Comparison of ENCODE assay signal across 1 cellular context in the genomic region with DNA sequence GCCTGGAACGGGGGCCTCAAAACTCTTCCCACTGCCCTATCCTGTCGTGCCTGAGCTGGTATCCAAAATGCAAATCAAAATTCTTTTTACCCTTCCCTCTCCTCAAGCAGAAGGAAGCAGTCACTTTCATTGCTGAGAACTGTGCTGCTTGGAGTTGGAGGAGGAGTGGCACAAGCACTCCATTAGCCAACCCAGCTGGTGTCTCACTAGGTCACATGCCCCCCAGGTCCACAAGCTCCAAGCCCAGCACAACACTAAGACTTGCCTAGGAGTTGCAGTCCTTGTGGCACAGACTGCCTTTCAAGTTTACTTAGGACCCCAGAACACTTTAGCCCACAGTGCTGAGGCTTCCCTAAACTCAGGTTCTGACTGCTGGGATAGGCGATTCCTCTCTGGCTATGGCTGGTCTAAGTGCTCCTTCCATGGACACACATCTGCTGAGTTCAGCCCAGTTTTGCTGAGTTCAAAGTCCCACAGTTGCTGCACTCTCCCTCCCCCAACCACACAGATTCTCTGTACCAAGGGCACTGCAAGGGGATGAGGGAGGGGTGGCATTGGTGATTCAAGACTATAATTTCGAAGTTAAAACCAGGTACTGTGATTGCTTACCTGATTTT.
TF ChIP-seq lines count a peak whose summit lies in the region.

No MANE protein-coding gene starts in this region.

TF ChIP-seq in HepG2, 621 proteins besides CTCF, POLR2A, EP300 and RAD21 (continued from another document and continues in another):
- TF ChIP-seq, protein P1, sequence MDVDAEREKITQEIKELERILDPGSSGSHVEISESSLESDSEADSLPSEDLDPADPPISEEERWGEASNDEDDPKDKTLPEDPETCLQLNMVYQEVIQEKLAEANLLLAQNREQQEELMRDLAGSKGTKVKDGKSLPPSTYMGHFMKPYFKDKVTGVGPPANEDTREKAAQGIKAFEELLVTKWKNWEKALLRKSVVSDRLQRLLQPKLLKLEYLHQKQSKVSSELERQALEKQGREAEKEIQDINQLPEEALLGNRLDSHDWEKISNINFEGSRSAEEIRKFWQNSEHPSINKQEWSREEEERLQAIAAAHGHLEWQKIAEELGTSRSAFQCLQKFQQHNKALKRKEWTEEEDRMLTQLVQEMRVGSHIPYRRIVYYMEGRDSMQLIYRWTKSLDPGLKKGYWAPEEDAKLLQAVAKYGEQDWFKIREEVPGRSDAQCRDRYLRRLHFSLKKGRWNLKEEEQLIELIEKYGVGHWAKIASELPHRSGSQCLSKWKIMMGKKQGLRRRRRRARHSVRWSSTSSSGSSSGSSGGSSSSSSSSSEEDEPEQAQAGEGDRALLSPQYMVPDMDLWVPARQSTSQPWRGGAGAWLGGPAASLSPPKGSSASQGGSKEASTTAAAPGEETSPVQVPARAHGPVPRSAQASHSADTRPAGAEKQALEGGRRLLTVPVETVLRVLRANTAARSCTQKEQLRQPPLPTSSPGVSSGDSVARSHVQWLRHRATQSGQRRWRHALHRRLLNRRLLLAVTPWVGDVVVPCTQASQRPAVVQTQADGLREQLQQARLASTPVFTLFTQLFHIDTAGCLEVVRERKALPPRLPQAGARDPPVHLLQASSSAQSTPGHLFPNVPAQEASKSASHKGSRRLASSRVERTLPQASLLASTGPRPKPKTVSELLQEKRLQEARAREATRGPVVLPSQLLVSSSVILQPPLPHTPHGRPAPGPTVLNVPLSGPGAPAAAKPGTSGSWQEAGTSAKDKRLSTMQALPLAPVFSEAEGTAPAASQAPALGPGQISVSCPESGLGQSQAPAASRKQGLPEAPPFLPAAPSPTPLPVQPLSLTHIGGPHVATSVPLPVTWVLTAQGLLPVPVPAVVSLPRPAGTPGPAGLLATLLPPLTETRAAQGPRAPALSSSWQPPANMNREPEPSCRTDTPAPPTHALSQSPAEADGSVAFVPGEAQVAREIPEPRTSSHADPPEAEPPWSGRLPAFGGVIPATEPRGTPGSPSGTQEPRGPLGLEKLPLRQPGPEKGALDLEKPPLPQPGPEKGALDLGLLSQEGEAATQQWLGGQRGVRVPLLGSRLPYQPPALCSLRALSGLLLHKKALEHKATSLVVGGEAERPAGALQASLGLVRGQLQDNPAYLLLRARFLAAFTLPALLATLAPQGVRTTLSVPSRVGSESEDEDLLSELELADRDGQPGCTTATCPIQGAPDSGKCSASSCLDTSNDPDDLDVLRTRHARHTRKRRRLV (CRISPR knock-in tag; IDR thresholded peaks at IDR 0.05): no peak
- TF ChIP-seq, protein P2, sequence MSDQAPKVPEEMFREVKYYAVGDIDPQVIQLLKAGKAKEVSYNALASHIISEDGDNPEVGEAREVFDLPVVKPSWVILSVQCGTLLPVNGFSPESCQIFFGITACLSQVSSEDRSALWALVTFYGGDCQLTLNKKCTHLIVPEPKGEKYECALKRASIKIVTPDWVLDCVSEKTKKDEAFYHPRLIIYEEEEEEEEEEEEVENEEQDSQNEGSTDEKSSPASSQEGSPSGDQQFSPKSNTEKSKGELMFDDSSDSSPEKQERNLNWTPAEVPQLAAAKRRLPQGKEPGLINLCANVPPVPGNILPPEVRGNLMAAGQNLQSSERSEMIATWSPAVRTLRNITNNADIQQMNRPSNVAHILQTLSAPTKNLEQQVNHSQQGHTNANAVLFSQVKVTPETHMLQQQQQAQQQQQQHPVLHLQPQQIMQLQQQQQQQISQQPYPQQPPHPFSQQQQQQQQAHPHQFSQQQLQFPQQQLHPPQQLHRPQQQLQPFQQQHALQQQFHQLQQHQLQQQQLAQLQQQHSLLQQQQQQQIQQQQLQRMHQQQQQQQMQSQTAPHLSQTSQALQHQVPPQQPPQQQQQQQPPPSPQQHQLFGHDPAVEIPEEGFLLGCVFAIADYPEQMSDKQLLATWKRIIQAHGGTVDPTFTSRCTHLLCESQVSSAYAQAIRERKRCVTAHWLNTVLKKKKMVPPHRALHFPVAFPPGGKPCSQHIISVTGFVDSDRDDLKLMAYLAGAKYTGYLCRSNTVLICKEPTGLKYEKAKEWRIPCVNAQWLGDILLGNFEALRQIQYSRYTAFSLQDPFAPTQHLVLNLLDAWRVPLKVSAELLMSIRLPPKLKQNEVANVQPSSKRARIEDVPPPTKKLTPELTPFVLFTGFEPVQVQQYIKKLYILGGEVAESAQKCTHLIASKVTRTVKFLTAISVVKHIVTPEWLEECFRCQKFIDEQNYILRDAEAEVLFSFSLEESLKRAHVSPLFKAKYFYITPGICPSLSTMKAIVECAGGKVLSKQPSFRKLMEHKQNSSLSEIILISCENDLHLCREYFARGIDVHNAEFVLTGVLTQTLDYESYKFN (CRISPR knock-in tag; conservative IDR thresholded peaks at IDR 0.05): peak; percentile 76
- TF ChIP-seq SIN3B (IDR thresholded peaks at IDR 0.05; ENCODE audit: low read length) (no peak), ZNF207 (IDR thresholded peaks at IDR 0.05; ENCODE audit: borderline replicate concordance) (no peak), ZSCAN20 (CRISPR knock-in tag; IDR thresholded peaks at IDR 0.05; ENCODE audit: borderline replicate concordance) (no peak), ZNF10 (CRISPR knock-in tag; IDR thresholded peaks at IDR 0.05; ENCODE audit: borderline replicate concordance, low read depth) (no peak), ZNF782 (CRISPR knock-in tag; IDR thresholded peaks at IDR 0.05; ENCODE audit: borderline replicate concordance) (0 out of 2 replicates have a peak, but pooled peaks have one; percentile 39), MED13 (CRISPR knock-in tag; IDR thresholded peaks at IDR 0.05) (no peak), ZNF749 (CRISPR knock-in tag; IDR thresholded peaks at IDR 0.05; ENCODE audit: borderline replicate concordance) (no peak), ZNF34 (CRISPR knock-in tag; IDR thresholded peaks at IDR 0.05; ENCODE audit: borderline replicate concordance) (no peak), MLLT10 (CRISPR knock-in tag; IDR thresholded peaks at IDR 0.05) (no peak), ZFYVE20 (CRISPR knock-in tag; IDR thresholded peaks at IDR 0.05; ENCODE audit: borderline replicate concordance, low read depth) (no peak), MTF2 (CRISPR knock-in tag; IDR thresholded peaks at IDR 0.05; ENCODE audit: borderline replicate concordance) (no peak), ZBTB8A (CRISPR knock-in tag; IDR thresholded peaks at IDR 0.05; ENCODE audit: borderline replicate concordance, low read depth) (no peak), ZNF331 (CRISPR knock-in tag; IDR thresholded peaks at IDR 0.05) (no peak; the same call in 1 of the 2 replicates), CBX1 (IDR thresholded peaks at IDR 0.05; ENCODE audit: low read depth) (no peak), TOPORS (CRISPR knock-in tag; IDR thresholded peaks at IDR 0.05) (no peak), NRL (CRISPR knock-in tag; IDR thresholded peaks at IDR 0.05; ENCODE audit: borderline replicate concordance) (no peak), SIX4 (CRISPR knock-in tag; IDR thresholded peaks at IDR 0.05) (no peak)
- TF ChIP-seq, protein P3, sequence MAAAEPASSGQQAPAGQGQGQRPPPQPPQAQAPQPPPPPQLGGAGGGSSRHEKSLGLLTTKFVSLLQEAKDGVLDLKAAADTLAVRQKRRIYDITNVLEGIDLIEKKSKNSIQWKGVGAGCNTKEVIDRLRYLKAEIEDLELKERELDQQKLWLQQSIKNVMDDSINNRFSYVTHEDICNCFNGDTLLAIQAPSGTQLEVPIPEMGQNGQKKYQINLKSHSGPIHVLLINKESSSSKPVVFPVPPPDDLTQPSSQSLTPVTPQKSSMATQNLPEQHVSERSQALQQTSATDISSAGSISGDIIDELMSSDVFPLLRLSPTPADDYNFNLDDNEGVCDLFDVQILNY (CRISPR knock-in tag; conservative IDR thresholded peaks at IDR 0.05): no peak
- TF ChIP-seq, protein P4, sequence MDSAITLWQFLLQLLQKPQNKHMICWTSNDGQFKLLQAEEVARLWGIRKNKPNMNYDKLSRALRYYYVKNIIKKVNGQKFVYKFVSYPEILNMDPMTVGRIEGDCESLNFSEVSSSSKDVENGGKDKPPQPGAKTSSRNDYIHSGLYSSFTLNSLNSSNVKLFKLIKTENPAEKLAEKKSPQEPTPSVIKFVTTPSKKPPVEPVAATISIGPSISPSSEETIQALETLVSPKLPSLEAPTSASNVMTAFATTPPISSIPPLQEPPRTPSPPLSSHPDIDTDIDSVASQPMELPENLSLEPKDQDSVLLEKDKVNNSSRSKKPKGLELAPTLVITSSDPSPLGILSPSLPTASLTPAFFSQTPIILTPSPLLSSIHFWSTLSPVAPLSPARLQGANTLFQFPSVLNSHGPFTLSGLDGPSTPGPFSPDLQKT (CRISPR knock-in tag; IDR thresholded peaks at IDR 0.05; ENCODE audit: borderline replicate concordance): no peak
- TF ChIP-seq, protein P5, sequence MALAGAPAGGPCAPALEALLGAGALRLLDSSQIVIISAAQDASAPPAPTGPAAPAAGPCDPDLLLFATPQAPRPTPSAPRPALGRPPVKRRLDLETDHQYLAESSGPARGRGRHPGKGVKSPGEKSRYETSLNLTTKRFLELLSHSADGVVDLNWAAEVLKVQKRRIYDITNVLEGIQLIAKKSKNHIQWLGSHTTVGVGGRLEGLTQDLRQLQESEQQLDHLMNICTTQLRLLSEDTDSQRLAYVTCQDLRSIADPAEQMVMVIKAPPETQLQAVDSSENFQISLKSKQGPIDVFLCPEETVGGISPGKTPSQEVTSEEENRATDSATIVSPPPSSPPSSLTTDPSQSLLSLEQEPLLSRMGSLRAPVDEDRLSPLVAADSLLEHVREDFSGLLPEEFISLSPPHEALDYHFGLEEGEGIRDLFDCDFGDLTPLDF (CRISPR knock-in tag; IDR thresholded peaks at IDR 0.05): no peak
- TF ChIP-seq, protein P6, sequence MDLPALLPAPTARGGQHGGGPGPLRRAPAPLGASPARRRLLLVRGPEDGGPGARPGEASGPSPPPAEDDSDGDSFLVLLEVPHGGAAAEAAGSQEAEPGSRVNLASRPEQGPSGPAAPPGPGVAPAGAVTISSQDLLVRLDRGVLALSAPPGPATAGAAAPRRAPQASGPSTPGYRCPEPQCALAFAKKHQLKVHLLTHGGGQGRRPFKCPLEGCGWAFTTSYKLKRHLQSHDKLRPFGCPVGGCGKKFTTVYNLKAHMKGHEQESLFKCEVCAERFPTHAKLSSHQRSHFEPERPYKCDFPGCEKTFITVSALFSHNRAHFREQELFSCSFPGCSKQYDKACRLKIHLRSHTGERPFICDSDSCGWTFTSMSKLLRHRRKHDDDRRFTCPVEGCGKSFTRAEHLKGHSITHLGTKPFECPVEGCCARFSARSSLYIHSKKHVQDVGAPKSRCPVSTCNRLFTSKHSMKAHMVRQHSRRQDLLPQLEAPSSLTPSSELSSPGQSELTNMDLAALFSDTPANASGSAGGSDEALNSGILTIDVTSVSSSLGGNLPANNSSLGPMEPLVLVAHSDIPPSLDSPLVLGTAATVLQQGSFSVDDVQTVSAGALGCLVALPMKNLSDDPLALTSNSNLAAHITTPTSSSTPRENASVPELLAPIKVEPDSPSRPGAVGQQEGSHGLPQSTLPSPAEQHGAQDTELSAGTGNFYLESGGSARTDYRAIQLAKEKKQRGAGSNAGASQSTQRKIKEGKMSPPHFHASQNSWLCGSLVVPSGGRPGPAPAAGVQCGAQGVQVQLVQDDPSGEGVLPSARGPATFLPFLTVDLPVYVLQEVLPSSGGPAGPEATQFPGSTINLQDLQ (CRISPR knock-in tag; IDR thresholded peaks at IDR 0.05): no peak
- TF ChIP-seq, protein P7, sequence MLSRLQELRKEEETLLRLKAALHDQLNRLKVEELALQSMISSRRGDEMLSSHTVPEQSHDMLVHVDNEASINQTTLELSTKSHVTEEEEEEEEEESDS (CRISPR knock-in tag; IDR thresholded peaks at IDR 0.05; ENCODE audit: borderline replicate concordance): no peak
- TF ChIP-seq, protein P8, sequence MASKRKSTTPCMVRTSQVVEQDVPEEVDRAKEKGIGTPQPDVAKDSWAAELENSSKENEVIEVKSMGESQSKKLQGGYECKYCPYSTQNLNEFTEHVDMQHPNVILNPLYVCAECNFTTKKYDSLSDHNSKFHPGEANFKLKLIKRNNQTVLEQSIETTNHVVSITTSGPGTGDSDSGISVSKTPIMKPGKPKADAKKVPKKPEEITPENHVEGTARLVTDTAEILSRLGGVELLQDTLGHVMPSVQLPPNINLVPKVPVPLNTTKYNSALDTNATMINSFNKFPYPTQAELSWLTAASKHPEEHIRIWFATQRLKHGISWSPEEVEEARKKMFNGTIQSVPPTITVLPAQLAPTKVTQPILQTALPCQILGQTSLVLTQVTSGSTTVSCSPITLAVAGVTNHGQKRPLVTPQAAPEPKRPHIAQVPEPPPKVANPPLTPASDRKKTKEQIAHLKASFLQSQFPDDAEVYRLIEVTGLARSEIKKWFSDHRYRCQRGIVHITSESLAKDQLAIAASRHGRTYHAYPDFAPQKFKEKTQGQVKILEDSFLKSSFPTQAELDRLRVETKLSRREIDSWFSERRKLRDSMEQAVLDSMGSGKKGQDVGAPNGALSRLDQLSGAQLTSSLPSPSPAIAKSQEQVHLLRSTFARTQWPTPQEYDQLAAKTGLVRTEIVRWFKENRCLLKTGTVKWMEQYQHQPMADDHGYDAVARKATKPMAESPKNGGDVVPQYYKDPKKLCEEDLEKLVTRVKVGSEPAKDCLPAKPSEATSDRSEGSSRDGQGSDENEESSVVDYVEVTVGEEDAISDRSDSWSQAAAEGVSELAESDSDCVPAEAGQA (IDR thresholded peaks at IDR 0.05; ENCODE audit: low read depth): no peak
- TF ChIP-seq, protein P8 (CRISPR knock-in tag; IDR thresholded peaks at IDR 0.05; ENCODE audit: borderline replicate concordance): no peak
- TF ChIP-seq, protein P9, sequence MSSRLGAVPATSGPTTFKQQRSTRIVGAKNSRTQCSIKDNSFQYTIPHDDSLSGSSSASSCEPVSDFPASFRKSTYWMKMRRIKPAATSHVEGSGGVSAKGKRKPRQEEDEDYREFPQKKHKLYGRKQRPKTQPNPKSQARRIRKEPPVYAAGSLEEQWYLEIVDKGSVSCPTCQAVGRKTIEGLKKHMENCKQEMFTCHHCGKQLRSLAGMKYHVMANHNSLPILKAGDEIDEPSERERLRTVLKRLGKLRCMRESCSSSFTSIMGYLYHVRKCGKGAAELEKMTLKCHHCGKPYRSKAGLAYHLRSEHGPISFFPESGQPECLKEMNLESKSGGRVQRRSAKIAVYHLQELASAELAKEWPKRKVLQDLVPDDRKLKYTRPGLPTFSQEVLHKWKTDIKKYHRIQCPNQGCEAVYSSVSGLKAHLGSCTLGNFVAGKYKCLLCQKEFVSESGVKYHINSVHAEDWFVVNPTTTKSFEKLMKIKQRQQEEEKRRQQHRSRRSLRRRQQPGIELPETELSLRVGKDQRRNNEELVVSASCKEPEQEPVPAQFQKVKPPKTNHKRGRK (CRISPR knock-in tag; IDR thresholded peaks at IDR 0.05): no peak
